ENCODE assay signal across 1 cellular context in genomic region chr6:107488875-107489635, GRCh38.
TF ChIP-seq lines count a peak whose summit lies in the region.

No MANE protein-coding gene starts in this region.

TF ChIP-seq in HepG2, 621 proteins besides CTCF, POLR2A, EP300 and RAD21 (continued from another document and continues in another):
- peak; percentile 48; the same call in 1 of the 2 replicates for TF ChIP-seq ZNF598 (CRISPR knock-in tag; IDR thresholded peaks at IDR 0.05; ENCODE audit: borderline replicate concordance)
- peak; percentile 54; the same call in 1 of the 2 replicates for TF ChIP-seq ZNF292 (CRISPR knock-in tag; IDR thresholded peaks at IDR 0.05; ENCODE audit: borderline replicate concordance, low read depth)
- peak; percentile 41 for TF ChIP-seq RBM39 (IDR thresholded peaks at IDR 0.05; ENCODE audit: low read depth, low read length, poor library complexity, severe bottlenecking)
- no peak for TF ChIP-seq ZNF414 (CRISPR knock-in tag; IDR thresholded peaks at IDR 0.05)
- TF ChIP-seq ZNF3 (CRISPR knock-in tag; IDR thresholded peaks at IDR 0.05), result no peak
- TF ChIP-seq, protein P1, sequence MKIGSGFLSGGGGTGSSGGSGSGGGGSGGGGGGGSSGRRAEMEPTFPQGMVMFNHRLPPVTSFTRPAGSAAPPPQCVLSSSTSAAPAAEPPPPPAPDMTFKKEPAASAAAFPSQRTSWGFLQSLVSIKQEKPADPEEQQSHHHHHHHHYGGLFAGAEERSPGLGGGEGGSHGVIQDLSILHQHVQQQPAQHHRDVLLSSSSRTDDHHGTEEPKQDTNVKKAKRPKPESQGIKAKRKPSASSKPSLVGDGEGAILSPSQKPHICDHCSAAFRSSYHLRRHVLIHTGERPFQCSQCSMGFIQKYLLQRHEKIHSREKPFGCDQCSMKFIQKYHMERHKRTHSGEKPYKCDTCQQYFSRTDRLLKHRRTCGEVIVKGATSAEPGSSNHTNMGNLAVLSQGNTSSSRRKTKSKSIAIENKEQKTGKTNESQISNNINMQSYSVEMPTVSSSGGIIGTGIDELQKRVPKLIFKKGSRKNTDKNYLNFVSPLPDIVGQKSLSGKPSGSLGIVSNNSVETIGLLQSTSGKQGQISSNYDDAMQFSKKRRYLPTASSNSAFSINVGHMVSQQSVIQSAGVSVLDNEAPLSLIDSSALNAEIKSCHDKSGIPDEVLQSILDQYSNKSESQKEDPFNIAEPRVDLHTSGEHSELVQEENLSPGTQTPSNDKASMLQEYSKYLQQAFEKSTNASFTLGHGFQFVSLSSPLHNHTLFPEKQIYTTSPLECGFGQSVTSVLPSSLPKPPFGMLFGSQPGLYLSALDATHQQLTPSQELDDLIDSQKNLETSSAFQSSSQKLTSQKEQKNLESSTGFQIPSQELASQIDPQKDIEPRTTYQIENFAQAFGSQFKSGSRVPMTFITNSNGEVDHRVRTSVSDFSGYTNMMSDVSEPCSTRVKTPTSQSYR (CRISPR knock-in tag; IDR thresholded peaks at IDR 0.05; ENCODE audit: borderline replicate concordance), result no peak
- no peak for TF ChIP-seq FOXJ3 (CRISPR knock-in tag; IDR thresholded peaks at IDR 0.05; ENCODE audit: borderline replicate concordance)
- no peak for TF ChIP-seq AKAP8 (CRISPR knock-in tag; IDR thresholded peaks at IDR 0.05)
- TF ChIP-seq PCBP1 (IDR thresholded peaks at IDR 0.05; ENCODE audit: borderline replicate concordance, low read depth, low read length), result no peak
- no peak for TF ChIP-seq ATM (IDR thresholded peaks at IDR 0.05; ENCODE audit: borderline replicate concordance)
- TF ChIP-seq RBAK (CRISPR knock-in tag; IDR thresholded peaks at IDR 0.05), result no peak
- TF ChIP-seq HOMEZ (CRISPR knock-in tag; IDR thresholded peaks at IDR 0.05; ENCODE audit: low read depth), result no peak
- TF ChIP-seq PRDM4 (CRISPR knock-in tag; IDR thresholded peaks at IDR 0.05; ENCODE audit: borderline replicate concordance), result no peak
- TF ChIP-seq ZNF710 (CRISPR knock-in tag; IDR thresholded peaks at IDR 0.05; ENCODE audit: borderline replicate concordance), result no peak
- no peak for TF ChIP-seq SRSF9 (IDR thresholded peaks at IDR 0.05; ENCODE audit: borderline replicate concordance, insufficient read depth, low read depth, low read length, poor library complexity, severe bottlenecking)
- no peak for TF ChIP-seq HES4 (CRISPR knock-in tag; IDR thresholded peaks at IDR 0.05; ENCODE audit: borderline replicate concordance)
- TF ChIP-seq, protein P2, sequence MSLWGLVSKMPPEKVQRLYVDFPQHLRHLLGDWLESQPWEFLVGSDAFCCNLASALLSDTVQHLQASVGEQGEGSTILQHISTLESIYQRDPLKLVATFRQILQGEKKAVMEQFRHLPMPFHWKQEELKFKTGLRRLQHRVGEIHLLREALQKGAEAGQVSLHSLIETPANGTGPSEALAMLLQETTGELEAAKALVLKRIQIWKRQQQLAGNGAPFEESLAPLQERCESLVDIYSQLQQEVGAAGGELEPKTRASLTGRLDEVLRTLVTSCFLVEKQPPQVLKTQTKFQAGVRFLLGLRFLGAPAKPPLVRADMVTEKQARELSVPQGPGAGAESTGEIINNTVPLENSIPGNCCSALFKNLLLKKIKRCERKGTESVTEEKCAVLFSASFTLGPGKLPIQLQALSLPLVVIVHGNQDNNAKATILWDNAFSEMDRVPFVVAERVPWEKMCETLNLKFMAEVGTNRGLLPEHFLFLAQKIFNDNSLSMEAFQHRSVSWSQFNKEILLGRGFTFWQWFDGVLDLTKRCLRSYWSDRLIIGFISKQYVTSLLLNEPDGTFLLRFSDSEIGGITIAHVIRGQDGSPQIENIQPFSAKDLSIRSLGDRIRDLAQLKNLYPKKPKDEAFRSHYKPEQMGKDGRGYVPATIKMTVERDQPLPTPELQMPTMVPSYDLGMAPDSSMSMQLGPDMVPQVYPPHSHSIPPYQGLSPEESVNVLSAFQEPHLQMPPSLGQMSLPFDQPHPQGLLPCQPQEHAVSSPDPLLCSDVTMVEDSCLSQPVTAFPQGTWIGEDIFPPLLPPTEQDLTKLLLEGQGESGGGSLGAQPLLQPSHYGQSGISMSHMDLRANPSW (CRISPR knock-in tag; IDR thresholded peaks at IDR 0.05; ENCODE audit: borderline replicate concordance), result no peak
- no peak for TF ChIP-seq RFXANK (CRISPR knock-in tag; IDR thresholded peaks at IDR 0.05)
- TF ChIP-seq ZNF326 (CRISPR knock-in tag; IDR thresholded peaks at IDR 0.05; ENCODE audit: borderline replicate concordance), result no peak
- peak; percentile 77 for TF ChIP-seq REPIN1 (CRISPR knock-in tag; IDR thresholded peaks at IDR 0.05; ENCODE audit: borderline replicate concordance, low read depth)
- TF ChIP-seq RFX1 (IDR thresholded peaks at IDR 0.05), result no peak
- TF ChIP-seq ZNF30 (CRISPR knock-in tag; IDR thresholded peaks at IDR 0.05), result no peak
- peak; percentile 27; the same call in 1 of the 2 replicates for TF ChIP-seq TBX2 (CRISPR knock-in tag; IDR thresholded peaks at IDR 0.05; ENCODE audit: borderline replicate concordance)
- no peak for TF ChIP-seq U2AF2 (IDR thresholded peaks at IDR 0.05; ENCODE audit: low read depth, low read length)
- no peak for TF ChIP-seq ZNF782 (CRISPR knock-in tag; IDR thresholded peaks at IDR 0.05; ENCODE audit: borderline replicate concordance)
- TF ChIP-seq POLR2AphosphoS5 (IDR thresholded peaks at IDR 0.05; ENCODE audit: low read depth, low read length), result no peak
- TF ChIP-seq POLR2G (IDR thresholded peaks at IDR 0.05; ENCODE audit: low read depth, low read length), result no peak; the same call in 1 of the 2 replicates
- TF ChIP-seq HDAC2 (CRISPR knock-in tag; IDR thresholded peaks at IDR 0.05), result 0 out of 2 replicates have a peak, but pooled peaks have one; percentile 22
- no peak for TF ChIP-seq PLRG1 (conservative IDR thresholded peaks at IDR 0.05)
- no peak for TF ChIP-seq ZNF329 (CRISPR knock-in tag; IDR thresholded peaks at IDR 0.05; ENCODE audit: low read depth)
- no peak for TF ChIP-seq ZSCAN12 (CRISPR knock-in tag; IDR thresholded peaks at IDR 0.05)
- peak; percentile 44; the same call in 1 of the 2 replicates for TF ChIP-seq CBFB (CRISPR knock-in tag; IDR thresholded peaks at IDR 0.05)
- no peak for TF ChIP-seq XBP1 (CRISPR knock-in tag; IDR thresholded peaks at IDR 0.05)
- peak; percentile 7 for TF ChIP-seq CAMTA2 (CRISPR knock-in tag; IDR thresholded peaks at IDR 0.05; ENCODE audit: borderline replicate concordance)
- 0 out of 2 replicates have a peak, but pooled peaks have one; percentile 32 for TF ChIP-seq DMAP1 (CRISPR knock-in tag; IDR thresholded peaks at IDR 0.05)
- TF ChIP-seq, protein P3, sequence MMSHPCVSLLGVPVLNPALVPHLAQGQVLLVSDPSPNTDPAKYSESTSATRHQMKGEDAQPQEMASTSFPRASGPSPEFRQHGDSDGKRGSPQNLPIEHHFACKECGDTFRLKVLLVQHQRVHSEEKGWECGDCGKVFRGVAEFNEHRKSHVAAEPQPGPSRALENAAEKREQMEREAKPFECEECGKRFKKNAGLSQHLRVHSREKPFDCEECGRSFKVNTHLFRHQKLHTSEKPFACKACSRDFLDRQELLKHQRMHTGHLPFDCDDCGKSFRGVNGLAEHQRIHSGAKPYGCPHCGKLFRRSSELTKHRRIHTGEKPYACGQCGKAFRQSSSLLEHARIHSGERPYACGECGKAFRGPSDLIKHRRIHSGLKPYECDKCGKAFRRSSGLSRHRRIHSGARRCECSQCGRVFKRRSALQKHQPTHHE (CRISPR knock-in tag; IDR thresholded peaks at IDR 0.05; ENCODE audit: borderline replicate concordance), result no peak
- TF ChIP-seq, protein P4, sequence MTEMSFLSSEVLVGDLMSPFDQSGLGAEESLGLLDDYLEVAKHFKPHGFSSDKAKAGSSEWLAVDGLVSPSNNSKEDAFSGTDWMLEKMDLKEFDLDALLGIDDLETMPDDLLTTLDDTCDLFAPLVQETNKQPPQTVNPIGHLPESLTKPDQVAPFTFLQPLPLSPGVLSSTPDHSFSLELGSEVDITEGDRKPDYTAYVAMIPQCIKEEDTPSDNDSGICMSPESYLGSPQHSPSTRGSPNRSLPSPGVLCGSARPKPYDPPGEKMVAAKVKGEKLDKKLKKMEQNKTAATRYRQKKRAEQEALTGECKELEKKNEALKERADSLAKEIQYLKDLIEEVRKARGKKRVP (CRISPR knock-in tag; IDR thresholded peaks at IDR 0.05), result no peak; a peak in 1 of 4 replicates
- no peak for TF ChIP-seq IRF1 (CRISPR knock-in tag; IDR thresholded peaks at IDR 0.05; ENCODE audit: low read depth)
- TF ChIP-seq SMYD3 (CRISPR knock-in tag; IDR thresholded peaks at IDR 0.05), result no peak
- peak; percentile 71 for TF ChIP-seq SALL1 (CRISPR knock-in tag; IDR thresholded peaks at IDR 0.05)
- no peak for TF ChIP-seq ZBTB21 (CRISPR knock-in tag; IDR thresholded peaks at IDR 0.05)
- TF ChIP-seq ZBTB49 (CRISPR knock-in tag; IDR thresholded peaks at IDR 0.05; ENCODE audit: borderline replicate concordance), result no peak
